ENCODE assay signal across 31 cellular contexts in the genomic region with DNA sequence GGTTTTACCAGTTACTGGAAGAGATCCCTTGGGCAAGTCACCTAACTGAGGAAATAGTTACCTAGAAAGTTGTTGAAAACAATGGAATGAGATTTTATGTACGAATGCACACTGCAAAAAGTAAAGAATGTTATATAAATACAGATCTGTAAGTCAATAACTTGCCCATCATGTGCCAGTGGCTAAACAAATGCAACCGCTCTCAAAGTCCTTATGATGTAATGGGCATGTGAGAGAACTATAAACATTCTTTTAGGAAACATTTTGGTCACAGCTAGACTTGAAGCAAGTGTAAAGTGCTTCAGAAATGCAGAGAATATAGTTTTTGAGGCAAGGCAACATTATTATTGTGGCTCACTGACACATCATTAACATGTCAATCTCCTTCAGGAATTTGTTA.
"Had no signal": no experiment of that assay in that cellular context is flagged by ENCODE, and none has a peak within 500 bp of the region (broad histone marks: within the 10 kb centered on the region; RNA-seq: fewer than 3 reads in every experiment).

No MANE protein-coding gene starts in this region.

- H3K27me3 ChIP-seq: ascending aorta, cardiac muscle cell had no signal

- H3K36me3 ChIP-seq: ascending aorta, cardiac muscle cell had no signal

- DNase-seq: activated B cell treated with CpG ODN at 0.5 μM for 24 hours; activated CD4-positive, alpha-beta memory T cell treated with anti-CD3 and anti-CD28 coated beads, Interleukin-2, amount 10 ng/mL, durations not matched to agents 7 days and 5 days; activated CD4-positive, alpha-beta T cell treated with anti-CD3 and anti-CD28 coated beads for 4 hours; activated CD4-positive, alpha-beta T cell treated with anti-CD3 and anti-CD28 coated beads, Interleukin-2, amount 10 ng/mL, durations not matched to agents 24 days and 14 days; activated CD4-positive, alpha-beta T cell treated with anti-CD3 and anti-CD28 coated beads, Interleukin-2, amount 50 U/mL, for 1 hour; activated CD4-positive, alpha-beta T cell treated with anti-CD3 and anti-CD28 coated beads, Interleukin-2, amount 50 U/mL, for 4 hours; activated CD4-positive, CD25-positive, alpha-beta regulatory T cell treated with anti-CD3 and anti-CD28 coated beads, Interleukin-2, amount 50 U/mL, for 72 hours; activated CD8-positive, alpha-beta memory T cell treated with anti-CD3 and anti-CD28 coated beads for 24 hours; activated CD8-positive, alpha-beta memory T cell treated with anti-CD3 and anti-CD28 coated beads, Interleukin-2, amount 10 ng/mL, durations not matched to agents 7 days and 5 days; activated CD8-positive, alpha-beta memory T cell treated with anti-CD3 and anti-CD28 coated beads, Interleukin-2, amount 50 U/mL, for 48 hours; activated CD8-positive, alpha-beta T cell treated with anti-CD3 and anti-CD28 coated beads, Interleukin-2, amount 10 ng/mL, durations not matched to agents 7 days and 5 days; activated effector memory CD4-positive, alpha-beta T cell treated with Interleukin-2 at 50 U/mL for 16 hours; activated gamma-delta T cell; activated naive CD4-positive, alpha-beta T cell treated with anti-CD3 and anti-CD28 coated beads, Interleukin-2, amount 10 ng/mL, durations not matched to agents 7 days and 5 days; activated naive CD4-positive, alpha-beta T cell treated with Interleukin-2 at 50 U/mL for 16 hours; activated naive CD8-positive, alpha-beta T cell treated with anti-CD3 and anti-CD28 coated beads, Interleukin-2, amount 10 ng/mL, durations not matched to agents 7 days and 5 days; activated naive CD8-positive, alpha-beta T cell treated with anti-CD3 and anti-CD28 coated beads, Interleukin-2, amount 50 U/mL, for 24 hours; activated T-cell treated with anti-CD3 and anti-CD28 coated beads, Interleukin-2, amount 50 U/mL, for 24 hours; activated T-cell treated with anti-CD3 and anti-CD28 coated beads, Interleukin-2, amount 50 U/mL, for 48 hours; amygdala; anterior cingulate cortex; caudate nucleus; cerebellar nuclear complex; T-helper 1 cell; T-helper 2 cell; T-helper 9 cell had no signal

- H3K27ac ChIP-seq: ascending aorta, cardiac muscle cell, VCaP had no signal

- H3K4me1 ChIP-seq: ascending aorta had no signal

- ATAC-seq: activated CD8-positive, alpha-beta memory T cell treated with anti-CD3 and anti-CD28 coated beads, Interleukin-2, amount 10 ng/mL, durations not matched to agents 7 days and 5 days; activated CD8-positive, alpha-beta T cell treated with anti-CD3 and anti-CD28 coated beads, Interleukin-2, amount 10 ng/mL, durations not matched to agents 7 days and 5 days; activated naive CD8-positive, alpha-beta T cell treated with anti-CD3 and anti-CD28 coated beads, Interleukin-2, amount 50 U/mL, for 24 hours had no signal

- FAIRE-seq: bronchial epithelial cell, TTC549 had no signal

- H3K4me3 ChIP-seq: ascending aorta, cardiac muscle cell had no signal

- H3K9me3 ChIP-seq: ascending aorta had no signal
